ENCODE assay signal across 27 cellular contexts in genomic region chr2:76731157-76731556, GRCh38.
A peak's percentile ranks its signal among the peaks of the same experiment; 100 is the strongest.
DNase-seq lines count a peak whose midpoint lies in the region; ATAC-seq, FAIRE-seq and TF ChIP-seq lines count a peak whose summit lies in the region.
"Had no signal": no experiment of that assay in that cellular context is flagged by ENCODE, and none has a peak within 500 bp of the region (broad histone marks: within the 10 kb centered on the region; RNA-seq: fewer than 3 reads in every experiment).

No MANE protein-coding gene starts in this region.

- H3K9ac ChIP-seq in GM12878 (ENCODE audit: control insufficient read depth, insufficient read depth, low read length) (no peak overlapping the region), HepG2 (ENCODE audit: insufficient read depth, low read depth, low read length) (no peak overlapping the region)

- peak overlapping the region; percentile 42; the same call in 1 of the 2 replicates for H3K4me2 ChIP-seq in GM12878 (ENCODE audit: control insufficient read depth, insufficient read depth)
- H3K4me2 ChIP-seq in HepG2 (ENCODE audit: low read depth, low read length): no peak overlapping the region

- TF ChIP-seq POLR2A in GM12878 (IDR thresholded peaks at IDR 0.05; ENCODE audit: low read depth, low read length) (no peak), HepG2 (IDR thresholded peaks at IDR 0.05; ENCODE audit: insufficient read depth in 1 of 2, low read depth in 2 of 2, low read length in 2 of 2) (no peak)

- H3K36me3 ChIP-seq in GM12878 (ENCODE audit: control insufficient read depth in 2 of 2, insufficient read depth in 2 of 2, low read length in 1 of 2) (no peaks in the 10 kb centered on the region), HepG2 (replicated peaks in 1 of 2; ENCODE audit: control insufficient read depth in 1 of 2, insufficient read depth in 2 of 2, low read length in 2 of 2) (no peaks in the 10 kb centered on the region)

- no peak overlapping the region for H3K4me3 ChIP-seq in GM12878
- no peak overlapping the region for H3K4me3 ChIP-seq in HepG2 (replicated peaks in 1 of 3; ENCODE audit: insufficient read depth in 1 of 3, low read depth in 2 of 3, low read length in 3 of 3)
- H3K4me3 ChIP-seq: K562 had no signal

- DNase-seq in GM12878 (ENCODE audit: low read depth, low spot score): no peak
- DNase-seq in HuH-7.5 (ENCODE audit: low spot score): no peak
- DNase-seq in HepG2 (ENCODE audit: low spot score): no peak
- DNase-seq: C1 segment of cervical spinal cord; CD4-positive, alpha-beta memory T cell; COR-L47; EL; GDM1; H7; Kasumi-1; NCI-H1105; NCI-H146; NCI-H1930; NCI-H2107; NCI-H446 treated with DMSO at 0.1 percent for 48 hours; NCI-H69; SHP77; T-helper 1 cell had no signal

- TF ChIP-seq EP300 in GM12878 (IDR thresholded peaks at IDR 0.05; ENCODE audit: borderline replicate concordance in 1 of 2, control insufficient read depth in 1 of 2, low read depth in 2 of 2, low read length in 2 of 2): no peak
- no peak for TF ChIP-seq EP300 in HepG2 (IDR thresholded peaks at IDR 0.05; ENCODE audit: low read depth in 2 of 2, low read length in 2 of 2)
- no peak for TF ChIP-seq EP300 in HepG2 (CRISPR knock-in tag; IDR thresholded peaks at IDR 0.05; ENCODE audit: borderline replicate concordance)

- peak; percentile 75 for ATAC-seq in GM18868 (IDR thresholded peaks at IDR 0.05; ENCODE audit: unreplicated experiment)
- ATAC-seq in HG02763 (IDR thresholded peaks at IDR 0.05; ENCODE audit: unreplicated experiment): peak; percentile 51
- ATAC-seq in HG03565 (IDR thresholded peaks at IDR 0.05; ENCODE audit: unreplicated experiment): peak; percentile 73
- ATAC-seq in GM12878: peak; percentile 71
- no peak for ATAC-seq in GM18861 (IDR thresholded peaks at IDR 0.05; ENCODE audit: unreplicated experiment)
- ATAC-seq in HG03378 (IDR thresholded peaks at IDR 0.05; ENCODE audit: unreplicated experiment): no peak
- ATAC-seq in HepG2: no peak
- ATAC-seq: K562, Panc1 had no signal

- TF ChIP-seq RAD21 in GM12878 (IDR thresholded peaks at IDR 0.05; ENCODE audit: insufficient read depth, low read depth, low read length) (no peak), HepG2 (CRISPR knock-in tag; IDR thresholded peaks at IDR 0.05) (no peak)

- SMC1A ChIA-PET in GM12878 (lab: Charles Lee; ENCODE audit: uncharacterized antibody, unreplicated experiment): no interaction called here

- H4K20me1 ChIP-seq in GM12878 (ENCODE audit: control insufficient read depth, insufficient read depth) (no peaks in the 10 kb centered on the region), HepG2 (ENCODE audit: insufficient read depth, low read length) (no peaks in the 10 kb centered on the region)

- H3K27ac ChIP-seq in GM12878 (ENCODE audit: control insufficient read depth, insufficient read depth): no peak overlapping the region
- H3K27ac ChIP-seq in HepG2 (ENCODE audit: extremely low read length, insufficient read depth, low read length): no peak overlapping the region
- H3K27ac ChIP-seq: RWPE1 had no signal

- BruUV-seq in GM12878 (replicated peaks; lab: Mats Ljungman, UMichigan): no TSS peak
- no TSS peak for BruUV-seq in HepG2 (replicated peaks; lab: Mats Ljungman, UMichigan)

- FAIRE-seq in GM12878 (lab: Jason Lieb, UNC): no peak
- FAIRE-seq in HepG2 (lab: Jason Lieb, UNC): no peak
- FAIRE-seq: GM18507, K562 had no signal

- intact Hi-C loops in GM12878 (cut with micrococcal nuclease; ENCODE audit: unreplicated experiment) (no loop called here), HepG2 (cut with micrococcal nuclease; ENCODE audit: unreplicated experiment) (no loop called here)

- CTCF ChIA-PET in GM12878 (lab: Yijun Ruan, JAX) (no interaction called here), HepG2 (lab: Yijun Ruan, JAX; ENCODE audit: low intra/inter-chr PET ratio, low total read pairs) (no interaction called here)

- H2AFZ ChIP-seq in GM12878 (ENCODE audit: control insufficient read depth, low read depth, low read length) (no peak overlapping the region), HepG2 (ENCODE audit: low read length) (no peak overlapping the region)

- TF ChIP-seq CTCF in GM12878 (IDR thresholded peaks at IDR 0.05 in 2 of 3, conservative IDR thresholded peaks at IDR 0.05 in 1 of 3; ENCODE audit: control insufficient read depth in 2 of 3, extremely low read depth in 1 of 3, insufficient read depth in 1 of 3, low read depth in 3 of 3, low read length in 3 of 3): no peak
- no peak for TF ChIP-seq CTCF in HepG2 (CRISPR knock-in tag; IDR thresholded peaks at IDR 0.05)

- H3K9me3 ChIP-seq in GM12878 (replicated peaks; ENCODE audit: control insufficient read depth, insufficient read depth, low read length) (no peaks in the 10 kb centered on the region), HepG2 (ENCODE audit: low read length) (no peaks in the 10 kb centered on the region)

- H3K27me3 ChIP-seq in GM12878 (replicated peaks in 1 of 2; ENCODE audit: control insufficient read depth in 2 of 2, insufficient read depth in 2 of 2, low read length in 1 of 2) (no peaks in the 10 kb centered on the region), HepG2 (ENCODE audit: control insufficient read depth in 1 of 2, insufficient read depth in 2 of 2, low read length in 2 of 2) (no peaks in the 10 kb centered on the region; a peak in 1 of 5 replicates)

- H3K4me1 ChIP-seq in GM12878 (ENCODE audit: control insufficient read depth, insufficient read depth, low read length): no peaks in the 10 kb centered on the region
- H3K4me1 ChIP-seq in HepG2 (ENCODE audit: insufficient read depth, low read length): no peaks in the 10 kb centered on the region

- RAD21 ChIA-PET in GM12878 (lab: Charles Lee; ENCODE audit: unreplicated experiment): interaction anchor here (0.6 kb wide), 2 partner anchors 45 to 935 kb away, joined by 3 read pairs; no protein-coding TSS in a partner anchor

- no peaks in the 10 kb centered on the region for H3K79me2 ChIP-seq in GM12878 (ENCODE audit: control insufficient read depth, insufficient read depth, low read length)
- no peaks in the 10 kb centered on the region for H3K79me2 ChIP-seq in HepG2 (ENCODE audit: insufficient read depth, low read length)

- in situ Hi-C loops in GM12878 (cut with MboI): no loop called here
- in situ Hi-C loops in HepG2 (cut with HindIII; ENCODE audit: extremely low pct_ligation_motif_present, low pct_unique_long_range_greater_than_20kb): no loop called here

- WGBS in GM12878 (ENCODE audit: insufficient coverage, insufficient replicate concordance, low lambda C conversion rate, missing lambda C conversion rate): 10% methylated on average over 4 of the region's 4 CpGs
- WGBS in HepG2 (ENCODE audit: low lambda C conversion rate): 6% methylated on average over 4 of the region's 4 CpGs

- POLR2A ChIA-PET in GM12878 (lab: Charles Lee) (no interaction called here), HepG2 (lab: Yijun Ruan, JAX) (no interaction called here)

TF ChIP-seq in GM12878, 131 proteins besides CTCF, POLR2A, EP300 and RAD21:
- TF ChIP-seq NFIC (IDR thresholded peaks at IDR 0.05; ENCODE audit: low read depth, low read length): no peak
- no peak for TF ChIP-seq CHD1 (IDR thresholded peaks at IDR 0.05; ENCODE audit: low read depth, low read length)
- TF ChIP-seq, protein P1, sequence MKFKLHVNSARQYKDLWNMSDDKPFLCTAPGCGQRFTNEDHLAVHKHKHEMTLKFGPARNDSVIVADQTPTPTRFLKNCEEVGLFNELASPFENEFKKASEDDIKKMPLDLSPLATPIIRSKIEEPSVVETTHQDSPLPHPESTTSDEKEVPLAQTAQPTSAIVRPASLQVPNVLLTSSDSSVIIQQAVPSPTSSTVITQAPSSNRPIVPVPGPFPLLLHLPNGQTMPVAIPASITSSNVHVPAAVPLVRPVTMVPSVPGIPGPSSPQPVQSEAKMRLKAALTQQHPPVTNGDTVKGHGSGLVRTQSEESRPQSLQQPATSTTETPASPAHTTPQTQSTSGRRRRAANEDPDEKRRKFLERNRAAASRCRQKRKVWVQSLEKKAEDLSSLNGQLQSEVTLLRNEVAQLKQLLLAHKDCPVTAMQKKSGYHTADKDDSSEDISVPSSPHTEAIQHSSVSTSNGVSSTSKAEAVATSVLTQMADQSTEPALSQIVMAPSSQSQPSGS (IDR thresholded peaks at IDR 0.05; ENCODE audit: low read length): 0 out of 2 replicates have a peak, but pooled peaks have one; percentile 24
- TF ChIP-seq TCF12 (IDR thresholded peaks at IDR 0.05; ENCODE audit: low read depth, low read length): no peak
- TF ChIP-seq ASH2L (IDR thresholded peaks at IDR 0.05; ENCODE audit: borderline replicate concordance, low read depth): no peak

TF ChIP-seq in HepG2, 621 proteins besides CTCF, POLR2A, EP300 and RAD21 (continues in another document):
- TF ChIP-seq CCDC6 (CRISPR knock-in tag; IDR thresholded peaks at IDR 0.05) (no peak), SUZ12 (IDR thresholded peaks at IDR 0.05; ENCODE audit: low read depth, low read length) (no peak), ZNF609 (CRISPR knock-in tag; IDR thresholded peaks at IDR 0.05; ENCODE audit: borderline replicate concordance) (no peak)

Comparison
In these comparisons a context has a peak if more than half of its experiments do, and no peak if none do; other contexts are left out.
1. ATAC-seq: peak in GM18868 (single experiment), HG02763 (single experiment), HG03565 (single experiment) and GM12878 (single experiment); none in GM18861 (single experiment), HG03378 (single experiment) and HepG2 (single experiment).